27 cellular contexts compared by ENCODE assay signal in genomic region chr4:128548381-128548780, GRCh38.
"Had no signal": no experiment of that assay in that cellular context is flagged by ENCODE, and none has a peak within 500 bp of the region (broad histone marks: within the 10 kb centered on the region; RNA-seq: fewer than 3 reads in every experiment).

No MANE protein-coding gene starts in this region.

- FAIRE-seq: urothelium cell line had no signal

- H3K4me1 ChIP-seq: testis, uterus had no signal

- H3K9me3 ChIP-seq: stomach, suprapubic skin, testis, thoracic aorta, thyroid gland, tibial artery, transverse colon, upper lobe of left lung, upper lobe of right lung, uterus, vagina had no signal

- DNase-seq: stimulated activated CD4-positive, alpha-beta T cell treated with anti-CD3 and anti-CD28 coated beads, Interleukin-2, amount 100 ng/mL, for 48 hours; stimulated activated CD4-positive, alpha-beta T cell treated with anti-CD3 and anti-CD28 coated beads, Interleukin-4, amount 100 ng/mL, for 1 hour; stimulated activated CD4-positive, alpha-beta T cell treated with anti-CD3 and anti-CD28 coated beads, Interleukin-4, amount 100 ng/mL, for 24 hours; stimulated activated CD4-positive, alpha-beta T cell treated with anti-CD3 and anti-CD28 coated beads, Interleukin-4, amount 100 ng/mL, for 4 hours; stimulated activated CD8-positive, alpha-beta memory T cell treated with anti-CD3 and anti-CD28 coated beads, Interleukin-4, amount 100 ng/mL, for 48 hours; stimulated activated naive B cell treated with anti-CD40 and anti-IgM and Interleukin-4, amounts not matched to agents 10 μg/mL and 1 μg/mL and 100 μg/mL, for 72 hours; stimulated activated naive CD4-positive, alpha-beta T cell; stimulated activated naive CD4-positive, alpha-beta T cell treated with Interleukin-2 at 50 U/mL for 16 hours; stimulated activated naive CD8-positive, alpha-beta T cell treated with anti-CD3 and anti-CD28 coated beads, Interleukin-15, amount 100 ng/mL, for 72 hours; stimulated activated naive CD8-positive, alpha-beta T cell treated with anti-CD3 and anti-CD28 coated beads, Interleukin-15, Interleukin-2, amounts not matched to agents 100 U/mL and 50 U/mL, for 24 hours; stomach; substantia nigra; testis; thyroid gland; tibial artery; transverse colon; trophoblast cell; upper lobe of left lung; upper lobe of right lung; uterus had no signal

- H3K27me3 ChIP-seq: stomach, suprapubic skin, testis, thyroid gland, tibial artery, tibial nerve, transverse colon, upper lobe of left lung, upper lobe of right lung, uterus, vagina had no signal

- H3K4me3 ChIP-seq: stomach, suprapubic skin, testis, thoracic aorta, thyroid gland, tibial artery, tibial nerve, transverse colon, upper lobe of left lung, upper lobe of right lung, uterus, vagina had no signal

- H3K36me3 ChIP-seq: stomach, suprapubic skin, thoracic aorta, thyroid gland, tibial artery, tibial nerve, transverse colon, upper lobe of left lung, upper lobe of right lung, uterus, vagina had no signal

- H3K27ac ChIP-seq: stomach, suprapubic skin, testis, thoracic aorta, thyroid gland, tibial artery, tibial nerve, transverse colon, upper lobe of left lung, upper lobe of right lung, uterus, vagina had no signal

- ATAC-seq: stimulated activated effector memory CD8-positive, alpha-beta T cell treated with anti-CD3 and anti-CD28 coated beads, Interleukin-12 subunit alpha, Interleukin-12 subunit beta, amount 100 ng/mL, for 72 hours; stimulated activated memory B cell treated with anti-CD40 and anti-IgM and Interleukin-4, amounts not matched to agents 10 μg/mL and 1 μg/mL and 100 μg/mL, for 72 hours; stimulated activated naive B cell treated with anti-CD40 and anti-IgM and Interleukin-4, amounts not matched to agents 10 μg/mL and 1 μg/mL and 100 μg/mL, for 72 hours; stimulated activated naive CD8-positive, alpha-beta T cell treated with anti-CD3 and anti-CD28 coated beads, Interleukin-15, amount 100 ng/mL, for 72 hours; stimulated activated naive CD8-positive, alpha-beta T cell treated with anti-CD3 and anti-CD28 coated beads, Interleukin-15, Interleukin-2, amounts not matched to agents 100 U/mL and 50 U/mL, for 24 hours; upper lobe of right lung had no signal
